In genomic region chr21:46294647-46295176, GRCh38 we compare ENCODE assay signal across 8 cellular contexts. TPM values are rescaled to one million over a fixed set of nuclear protein-coding genes. Genes with fewer than 3 reads are reported as not detected.
DNase-seq lines count a peak whose midpoint lies in the region; ATAC-seq and TF ChIP-seq lines count a peak whose summit lies in the region.

No MANE protein-coding gene starts in this region.

- peaks cover 6% of the 10 kb centered on the region for H3K27me3 Mint-ChIP-seq in HFFc6 (ENCODE audit: insufficient read depth)
- no peaks in the 10 kb centered on the region for H3K27me3 Mint-ChIP-seq in activated CD8-positive, alpha-beta T cell treated with anti-CD3 and anti-CD28 coated beads, Interleukin-2, amount 10 ng/mL, durations not matched to agents 7 days and 5 days (ENCODE audit: low read depth)

- CTCF ChIA-PET in activated CD8-positive, alpha-beta T cell treated with anti-CD3 and anti-CD28 coated beads, Interleukin-2, amount 10 ng/mL, durations not matched to agents 7 days and 5 days (lab: Charles Lee): no interaction called here

- 0 out of 2 replicates have a peak overlapping the region, but pooled peaks have one; percentile 26 for H3K4me3 Mint-ChIP-seq in HFFc6
- no peak overlapping the region for H3K4me3 Mint-ChIP-seq in activated CD8-positive, alpha-beta T cell treated with anti-CD3 and anti-CD28 coated beads, Interleukin-2, amount 10 ng/mL, durations not matched to agents 7 days and 5 days

- peaks cover 4% of the 10 kb centered on the region; the same call in 1 of the 2 replicates for H3K9me3 Mint-ChIP-seq in HFFc6
- H3K9me3 Mint-ChIP-seq in activated CD8-positive, alpha-beta T cell treated with anti-CD3 and anti-CD28 coated beads, Interleukin-2, amount 10 ng/mL, durations not matched to agents 7 days and 5 days (ENCODE audit: insufficient read depth): no peaks in the 10 kb centered on the region

- H3K36me3 Mint-ChIP-seq in HFFc6 (ENCODE audit: low read depth): peaks cover 26% of the 10 kb centered on the region
- peaks cover 33% of the 10 kb centered on the region for H3K36me3 Mint-ChIP-seq in activated CD8-positive, alpha-beta T cell treated with anti-CD3 and anti-CD28 coated beads, Interleukin-2, amount 10 ng/mL, durations not matched to agents 7 days and 5 days (ENCODE audit: low read depth)

- ATAC-seq in activated CD8-positive, alpha-beta T cell treated with anti-CD3 and anti-CD28 coated beads, Interleukin-2, amount 10 ng/mL, durations not matched to agents 7 days and 5 days: peak; percentile 30
- no peak for ATAC-seq in HG03135 (IDR thresholded peaks at IDR 0.05; ENCODE audit: unreplicated experiment)

- H3K4me1 Mint-ChIP-seq in HFFc6 (ENCODE audit: low read depth): peaks cover 14% of the 10 kb centered on the region
- peaks cover 36% of the 10 kb centered on the region for H3K4me1 Mint-ChIP-seq in activated CD8-positive, alpha-beta T cell treated with anti-CD3 and anti-CD28 coated beads, Interleukin-2, amount 10 ng/mL, durations not matched to agents 7 days and 5 days (ENCODE audit: low read depth)

- DNase-seq in AG08395 (ENCODE audit: low spot score) (peak; percentile 64), HFFc6 (peak; percentile 58), kidney glomerular epithelial cell (lab: John Stamatoyannopoulos, UW) (peak; percentile 76), midbrain (lab: John Stamatoyannopoulos, UW) (no peak), epidermal melanocyte (ENCODE audit: insufficient read length, low spot score) (no peak), NCI-H526 treated with DMSO at 0.1 percent for 48 hours (lab: John Stamatoyannopoulos, UW) (no peak)
- peak; percentile 27 for DNase-seq in activated CD8-positive, alpha-beta T cell treated with anti-CD3 and anti-CD28 coated beads, Interleukin-2, amount 10 ng/mL, durations not matched to agents 7 days and 5 days

- no peak for TF ChIP-seq CTCF in HFFc6 (IDR thresholded peaks at IDR 0.05)

- H3K27ac Mint-ChIP-seq in HFFc6: peak overlapping the region; percentile 84
- H3K27ac Mint-ChIP-seq in activated CD8-positive, alpha-beta T cell treated with anti-CD3 and anti-CD28 coated beads, Interleukin-2, amount 10 ng/mL, durations not matched to agents 7 days and 5 days: peak overlapping the region; percentile 70

- POLR2A ChIA-PET in activated CD8-positive, alpha-beta T cell treated with anti-CD3 and anti-CD28 coated beads, Interleukin-2, amount 10 ng/mL, durations not matched to agents 7 days and 5 days (lab: Charles Lee): interaction anchor here (0.5 kb wide), 1 partner anchor 28 kb away, joined by 3 read pairs; no protein-coding TSS in a partner anchor

RNA-seq across cellular contexts. Expression of gene YBEY, which starts 8.6 kb away (rescaled TPM):
- total RNA-seq in HFFc6 (2021; fragmentation: NEBNext Ultra II Directional; extraction: Animal tissue kit (Norgen Biotek cat#: 25700)): 10 to 100 TPM; 12.5 to 16.0 (median 15.5) TPM
- 10 to 100 TPM; 13.4 to 15.2 TPM for total RNA-seq in activated CD8-positive, alpha-beta T cell treated with anti-CD3 and anti-CD28 coated beads, Interleukin-2, amount 10 ng/mL, durations not matched to agents 7 days and 5 days

RNA-seq across cellular contexts. Expression of gene MCM3AP, which starts 9.3 kb away (rescaled TPM):
- total RNA-seq in HFFc6 (2021; fragmentation: NEBNext Ultra II Directional; extraction: Animal tissue kit (Norgen Biotek cat#: 25700)): 10 to 100 TPM; 85.7 to 91.8 (median 86.9) TPM
- 100 to 1,000 TPM; 106 to 113 TPM for total RNA-seq in activated CD8-positive, alpha-beta T cell treated with anti-CD3 and anti-CD28 coated beads, Interleukin-2, amount 10 ng/mL, durations not matched to agents 7 days and 5 days

RNA-seq across cellular contexts. Expression of gene C21orf58, which starts 29.0 kb away (rescaled TPM):
- total RNA-seq in HFFc6 (2021; fragmentation: NEBNext Ultra II Directional; extraction: Animal tissue kit (Norgen Biotek cat#: 25700)): 1 to 10 TPM; 5.2 to 7.7 (median 7.1) TPM
- 10 to 100 TPM; 59.0 to 65.4 TPM for total RNA-seq in activated CD8-positive, alpha-beta T cell treated with anti-CD3 and anti-CD28 coated beads, Interleukin-2, amount 10 ng/mL, durations not matched to agents 7 days and 5 days

RNA-seq across cellular contexts. Expression of gene PCNT, which starts 29.2 kb away (rescaled TPM):
- 10 to 100 TPM; 23.2 to 26.9 (median 25.5) TPM for total RNA-seq in HFFc6 (2021; fragmentation: NEBNext Ultra II Directional; extraction: Animal tissue kit (Norgen Biotek cat#: 25700))
- total RNA-seq in activated CD8-positive, alpha-beta T cell treated with anti-CD3 and anti-CD28 coated beads, Interleukin-2, amount 10 ng/mL, durations not matched to agents 7 days and 5 days: 10 to 100 TPM; 89.0 to 98.8 TPM

Comparison
In these comparisons a context has a peak if more than half of its experiments do, and no peak if none do; other contexts are left out.
1. DNase-seq: peak in AG08395 (single experiment), HFFc6 (single experiment), activated CD8-positive, alpha-beta T cell treated with anti-CD3 and anti-CD28 coated beads, Interleukin-2, amount 10 ng/mL, durations not matched to agents 7 days and 5 days (single experiment) and kidney glomerular epithelial cell (single experiment); none in midbrain (single experiment), epidermal melanocyte (single experiment) and NCI-H526 treated with DMSO at 0.1 percent for 48 hours (single experiment).
2. RNA of gene C21orf58, which starts 29.0 kb away (total RNA-seq): 59.0 to 65.4 TPM in activated CD8-positive, alpha-beta T cell treated with anti-CD3 and anti-CD28 coated beads, Interleukin-2, amount 10 ng/mL, durations not matched to agents 7 days and 5 days; 5.2 to 7.7 TPM in HFFc6; every median in the first group is over 4 times any median in the second.